ENCODE assay signal across 16 cellular contexts in the genomic region with DNA sequence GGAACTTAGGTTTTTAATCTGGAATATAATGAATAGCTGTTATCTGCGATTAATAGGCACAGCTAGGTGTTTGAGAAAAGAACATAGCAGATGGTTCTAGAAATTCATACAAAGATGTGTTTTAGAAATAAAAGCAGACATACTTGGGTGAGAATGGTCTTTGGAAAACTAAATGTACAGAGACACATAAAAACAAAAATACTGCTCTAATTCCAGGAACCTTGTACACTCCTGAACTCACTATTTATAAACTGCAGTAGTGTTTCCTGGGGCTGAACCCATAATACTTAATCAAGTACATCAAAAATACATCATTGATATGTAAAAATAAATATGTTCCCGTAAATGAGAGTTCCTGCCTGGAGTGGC.
DNase-seq lines count a peak whose midpoint lies in the region; ATAC-seq and TF ChIP-seq lines count a peak whose summit lies in the region.
"Had no signal": no experiment of that assay in that cellular context is flagged by ENCODE, and none has a peak within 500 bp of the region (broad histone marks: within the 10 kb centered on the region; RNA-seq: fewer than 3 reads in every experiment).

No MANE protein-coding gene starts in this region.

- H3K27ac Mint-ChIP-seq in activated T-helper 17 cell treated with anti-CD3 and anti-CD28 coated beads, Interleukin-2, amount 50 U/mL, for 72 hours, result peak overlapping the region; percentile 99
- peak overlapping the region; percentile 59 for H3K27ac Mint-ChIP-seq in type B pancreatic cell

- peaks cover 63% of the 10 kb centered on the region for H3K4me1 Mint-ChIP-seq in activated T-helper 17 cell treated with anti-CD3 and anti-CD28 coated beads, Interleukin-2, amount 50 U/mL, for 72 hours
- H3K4me1 Mint-ChIP-seq in type B pancreatic cell (ENCODE audit: unreplicated experiment), result peaks cover 41% of the 10 kb centered on the region

- DNase-seq in heart right ventricle, result no peak
- no peak for DNase-seq in Right ventricle myocardium superior
- no peak for DNase-seq in type B pancreatic cell (ENCODE audit: extremely low spot score, unreplicated experiment)
- DNase-seq in C1 segment of cervical spinal cord (lab: John Stamatoyannopoulos, UW), result no peak
- DNase-seq in middle frontal gyrus (ENCODE audit: extremely low spot score, low spot score), result no peak
- no peak for DNase-seq in coronary artery (ENCODE audit: low spot score)
- DNase-seq: activated CD4-positive, alpha-beta T cell treated with anti-CD3 and anti-CD28 coated beads, Interleukin-2, amount 50 U/mL, for 48 hours; DMS79; Kasumi-1; NCI-H1694; NCI-H446 treated with DMSO at 0.1 percent for 48 hours; testis had no signal

- peak overlapping the region; percentile 67 for H3K4me3 Mint-ChIP-seq in activated T-helper 17 cell treated with anti-CD3 and anti-CD28 coated beads, Interleukin-2, amount 50 U/mL, for 72 hours
- no peak overlapping the region for H3K4me3 Mint-ChIP-seq in type B pancreatic cell
- H3K4me3 Mint-ChIP-seq: H9 had no signal

- ATAC-seq in heart right ventricle (peak in 1 of 8 donors; percentile 4), Right ventricle myocardium superior (ENCODE audit: poor library complexity) (no peak)
- no peak for ATAC-seq in activated T-helper 17 cell treated with anti-CD3 and anti-CD28 coated beads, Interleukin-2, amount 50 U/mL, for 72 hours (replicated peaks)
- ATAC-seq: esophagus mucosa had no signal

- H3K27ac ChIP-seq in heart right ventricle, result peak overlapping the region in 9 of 10 donors; percentile 41 to 83 (median 75)
- H3K27ac ChIP-seq in mesodermal cell (ENCODE audit: low read depth, low read length, severe bottlenecking), result peak overlapping the region; percentile 23
- peak overlapping the region in 1 of 2 donors; percentile 7 for H3K27ac ChIP-seq in coronary artery
- H3K27ac ChIP-seq: testis had no signal

- H3K9me3 ChIP-seq in heart right ventricle (no peaks in the 10 kb centered on the region), mesodermal cell (ENCODE audit: control insufficient read depth, low read length) (no peaks in the 10 kb centered on the region)
- H3K9me3 ChIP-seq: testis had no signal

- H3K9me3 Mint-ChIP-seq in activated T-helper 17 cell treated with anti-CD3 and anti-CD28 coated beads, Interleukin-2, amount 50 U/mL, for 72 hours, result no peaks in the 10 kb centered on the region
- no peaks in the 10 kb centered on the region for H3K9me3 Mint-ChIP-seq in type B pancreatic cell
- H3K9me3 Mint-ChIP-seq: H9 had no signal

- H3K4me1 ChIP-seq in heart right ventricle, result peaks cover 28 to 92% (median 69%) of the 10 kb centered on the region in 9 donors
- H3K4me1 ChIP-seq in mesodermal cell (ENCODE audit: control insufficient read depth, insufficient read depth, low read length, poor library complexity, severe bottlenecking), result peaks cover 20% of the 10 kb centered on the region

- TF ChIP-seq CTCF in heart right ventricle (IDR thresholded peaks at IDR 0.05) (no peak), type B pancreatic cell (conservative IDR thresholded peaks at IDR 0.05) (no peak), coronary artery (IDR thresholded peaks at IDR 0.05) (no peak)

- H3K36me3 Mint-ChIP-seq in activated T-helper 17 cell treated with anti-CD3 and anti-CD28 coated beads, Interleukin-2, amount 50 U/mL, for 72 hours (ENCODE audit: low read depth), result peaks cover 99% of the 10 kb centered on the region
- peaks cover 4% of the 10 kb centered on the region for H3K36me3 Mint-ChIP-seq in type B pancreatic cell

- H3K27me3 Mint-ChIP-seq in activated T-helper 17 cell treated with anti-CD3 and anti-CD28 coated beads, Interleukin-2, amount 50 U/mL, for 72 hours, result no peaks in the 10 kb centered on the region
- no peaks in the 10 kb centered on the region for H3K27me3 Mint-ChIP-seq in type B pancreatic cell

- no peaks in the 10 kb centered on the region for H3K27me3 ChIP-seq in heart right ventricle
- H3K27me3 ChIP-seq: testis had no signal

- H3K4me3 ChIP-seq in heart right ventricle (no peak overlapping the region), mesodermal cell (ENCODE audit: extremely low read depth, insufficient read depth, low read length, poor library complexity, severe bottlenecking) (no peak overlapping the region), coronary artery (no peak overlapping the region)
- H3K4me3 ChIP-seq: testis had no signal

- WGBS in heart right ventricle, 2 donors, result 52 to 54% methylated on average over 2 of the region's 2 CpGs
- WGBS in mesodermal cell (ENCODE audit: insufficient coverage in 2 of 2), 2 experiments, result 89% methylated on average over 1 of the region's 2 CpGs; no CpG with 5 or more reads in 1 of the 2 experiments

- peaks cover 0 to 45% (median 7%) of the 10 kb centered on the region in 9 donors for H3K36me3 ChIP-seq in heart right ventricle
- H3K36me3 ChIP-seq in mesodermal cell (ENCODE audit: control insufficient read depth, insufficient read depth, low read length), result peaks cover 14% of the 10 kb centered on the region

- intact Hi-C loops in heart right ventricle (cut with DNase I), result loop anchor here in 6 of 10 donors (10.0 kb wide), 1 partner anchor 144 kb away; a partner anchor contains a TSS
- intact Hi-C loops in Right ventricle myocardium superior (cut with DNase I), result loop anchor here (10.0 kb wide), 1 partner anchor 144 kb away; a partner anchor contains a TSS
